ENCODE assay signal across 8 cellular contexts in the genomic region with DNA sequence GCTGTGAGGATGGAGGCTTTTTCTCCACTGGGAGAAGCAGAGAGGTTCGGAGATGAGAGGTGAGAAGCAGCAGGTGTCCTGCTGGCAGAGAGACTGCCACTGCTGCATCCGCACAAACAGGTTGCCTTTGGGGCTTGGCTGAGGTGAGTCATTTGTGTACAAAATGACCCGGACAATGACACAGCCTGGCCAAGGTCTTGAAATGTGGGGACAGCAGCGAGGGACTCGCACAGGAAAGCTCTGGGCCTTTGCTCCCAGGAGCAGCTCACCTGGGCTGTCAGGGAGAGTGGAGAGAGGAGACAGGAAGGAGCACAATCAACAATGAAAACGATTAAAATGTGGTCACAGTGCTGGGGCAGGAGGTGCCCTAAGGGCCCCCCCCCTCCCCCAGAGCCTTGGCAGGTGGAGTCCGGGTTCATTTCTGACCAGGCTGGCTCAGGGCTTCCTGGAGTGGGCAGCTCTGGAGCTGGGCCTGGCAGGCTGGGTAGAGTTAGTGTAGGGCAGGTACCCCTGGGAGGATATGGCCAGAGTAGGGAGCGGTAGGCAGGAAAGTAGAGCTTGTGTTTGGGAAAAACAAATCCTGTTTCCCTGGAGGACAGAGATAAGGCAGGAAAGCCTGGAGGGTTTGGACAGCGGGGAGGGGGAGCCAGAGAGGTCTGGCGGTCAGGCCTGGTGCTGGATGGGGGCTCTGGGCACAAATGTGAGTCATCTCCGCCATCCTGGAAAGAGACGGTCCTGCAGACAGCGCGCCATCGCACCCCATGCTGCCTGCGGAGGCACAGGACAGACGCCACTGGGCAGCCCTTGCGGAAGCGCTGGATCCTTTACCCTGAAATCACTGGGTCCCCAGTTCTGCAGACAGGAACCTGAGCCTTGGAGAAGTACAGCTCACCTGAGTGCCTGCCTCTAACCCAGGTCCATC. TPM values are rescaled to one million over a fixed set of nuclear protein-coding genes. Genes with fewer than 3 reads are reported as not detected.
DNase-seq lines count a peak whose midpoint lies in the region; ATAC-seq, FAIRE-seq and TF ChIP-seq lines count a peak whose summit lies in the region.

No MANE protein-coding gene starts in this region.

- TF ChIP-seq POLR2A in adrenal gland (IDR thresholded peaks at IDR 0.05) (no peak), HepG2 (IDR thresholded peaks at IDR 0.05; ENCODE audit: insufficient read depth in 1 of 2, low read depth in 2 of 2, low read length in 2 of 2) (peak; percentile 25 to 64; a peak in 3 of 4 replicates)

- TF ChIP-seq EP300 in HepG2 (IDR thresholded peaks at IDR 0.05; ENCODE audit: low read depth in 2 of 2, low read length in 2 of 2) (0 out of 4 replicates have a peak, but pooled peaks of 1 of the 2 experiments have one; percentile 9), HepG2 (CRISPR knock-in tag; IDR thresholded peaks at IDR 0.05; ENCODE audit: borderline replicate concordance) (no peak)

- peaks cover 15% of the 10 kb centered on the region for H3K9me3 Mint-ChIP-seq in stimulated activated naive CD8-positive, alpha-beta T cell treated with anti-CD3 and anti-CD28 coated beads, Interleukin-15, Interleukin-2, amounts not matched to agents 100 ng/mL and 50 ng/mL, for 24 hours

- peaks cover 14% of the 10 kb centered on the region for H3K79me2 ChIP-seq in HepG2 (ENCODE audit: insufficient read depth, low read length)

- TF ChIP-seq CTCF in adrenal gland (IDR thresholded peaks at IDR 0.05) (no peak), HepG2 (CRISPR knock-in tag; IDR thresholded peaks at IDR 0.05) (no peak; the same call in 1 of the 2 replicates), GM13976 (IDR thresholded peaks at IDR 0.05; ENCODE audit: borderline replicate concordance, control extremely low read depth, extremely low read depth, insufficient read depth, missing control alignments) (no peak)

- H3K4me3 ChIP-seq in adrenal gland (no peak overlapping the region), HepG2 (replicated peaks in 1 of 3; ENCODE audit: insufficient read depth in 1 of 3, low read depth in 2 of 3, low read length in 3 of 3) (peak overlapping the region; percentile 36 to 69 (median 47)), aorta (ENCODE audit: low read length in 2 of 2) (no peak overlapping the region)

- DNase-seq in stimulated activated naive CD8-positive, alpha-beta T cell treated with anti-CD3 and anti-CD28 coated beads, Interleukin-15, Interleukin-2, amounts not matched to agents 100 U/mL and 50 U/mL, for 24 hours = no peak
- DNase-seq in adrenal gland = peak in 5 of 7 donors; percentile 42 to 77 (median 59)
- peak; percentile 84 for DNase-seq in HepG2 (ENCODE audit: low spot score)
- peak; percentile 34 to 75 for DNase-seq in aorta
- DNase-seq in NCI-H1105 (lab: John Stamatoyannopoulos, UW) = no peak
- DNase-seq in GF-D8 (lab: John Stamatoyannopoulos, UW) = no peak
- no peak for DNase-seq in GM13976 (ENCODE audit: low spot score)

- H3K27me3 ChIP-seq in adrenal gland = no peaks in the 10 kb centered on the region
- H3K27me3 ChIP-seq in HepG2 (ENCODE audit: control insufficient read depth in 1 of 2, insufficient read depth in 2 of 2, low read length in 2 of 2) = peaks cover 0 to 11% of the 10 kb centered on the region in 2 experiments; a peak in 2 of 5 replicates
- H3K27me3 ChIP-seq in aorta (ENCODE audit: control insufficient read depth in 1 of 2, insufficient read depth in 2 of 2, low read length in 1 of 2) = no peaks in the 10 kb centered on the region

- intact Hi-C loops in adrenal gland (cut with DNase I) (loop anchor here (10.0 kb wide), 2 partner anchors 80 to 160 kb away; a partner anchor contains a TSS), HepG2 (cut with micrococcal nuclease; ENCODE audit: unreplicated experiment) (loop anchor here (5.0 to 10.0 kb wide), 2 partner anchors 77 to 160 kb away; a partner anchor contains a TSS), aorta (cut with DNase I) (loop anchor here in 1 of 2 donors (5.0 to 10.0 kb wide), 2 partner anchors 107 to 160 kb away; a partner anchor contains a TSS)

- peak; percentile 74 for FAIRE-seq in HepG2 (lab: Jason Lieb, UNC)

- H3K4me1 ChIP-seq in adrenal gland (replicated peaks in 1 of 2) (peaks cover 21 to 40% of the 10 kb centered on the region in 2 donors), HepG2 (ENCODE audit: insufficient read depth, low read length) (peaks cover 60% of the 10 kb centered on the region), aorta (ENCODE audit: control insufficient read depth in 1 of 2, insufficient read depth in 2 of 2, low read length in 2 of 2) (no peaks in the 10 kb centered on the region)

- H3K4me3 Mint-ChIP-seq in stimulated activated naive CD8-positive, alpha-beta T cell treated with anti-CD3 and anti-CD28 coated beads, Interleukin-15, Interleukin-2, amounts not matched to agents 100 ng/mL and 50 ng/mL, for 24 hours = peak overlapping the region; percentile 57

- no peak overlapping the region for H2AFZ ChIP-seq in HepG2 (ENCODE audit: low read length)

- in situ Hi-C loops in HepG2 (cut with HindIII; ENCODE audit: extremely low pct_ligation_motif_present, low pct_unique_long_range_greater_than_20kb) (loop anchor here (25.0 kb wide), 1 partner anchor 87 kb away; no protein-coding TSS in a partner anchor), GM13976 (cut with MboI; ENCODE audit: low sequenced_read_pairs, unreplicated experiment) (no loop called here)

- H4K20me1 ChIP-seq in HepG2 (ENCODE audit: insufficient read depth, low read length) = no peaks in the 10 kb centered on the region; the same call in none of the 2 replicates

- CTCF ChIA-PET in HepG2 (lab: Yijun Ruan, JAX; ENCODE audit: low intra/inter-chr PET ratio, low total read pairs) = no interaction called here

- H3K27ac ChIP-seq in adrenal gland (peak overlapping the region in 3 of 5 donors; percentile 53 to 80 (median 73)), HepG2 (ENCODE audit: extremely low read length, insufficient read depth, low read length) (peak overlapping the region; percentile 76), aorta (ENCODE audit: low read depth in 1 of 2, low read length in 2 of 2) (no peak overlapping the region)

- peaks cover 33% of the 10 kb centered on the region for H3K4me1 Mint-ChIP-seq in stimulated activated naive CD8-positive, alpha-beta T cell treated with anti-CD3 and anti-CD28 coated beads, Interleukin-15, Interleukin-2, amounts not matched to agents 100 ng/mL and 50 ng/mL, for 24 hours (ENCODE audit: low read depth)

- 61 to 68% (median 64%) methylated on average over 15 to 19 of the region's 19 CpGs for WGBS in adrenal gland, 4 donors
- WGBS in HepG2 (ENCODE audit: low lambda C conversion rate) = 4% methylated on average over 9 of the region's 19 CpGs
- 70 to 77% methylated on average over 16 to 19 of the region's 19 CpGs for WGBS in aorta, 2 donors

- H3K9me3 ChIP-seq in adrenal gland (replicated peaks in 1 of 3) (no peaks in the 10 kb centered on the region), HepG2 (ENCODE audit: low read length) (peaks cover 8% of the 10 kb centered on the region; the same call in 1 of the 2 replicates), aorta (ENCODE audit: control insufficient read depth, low read length) (no peaks in the 10 kb centered on the region)

- POLR2A ChIA-PET in HepG2 (lab: Yijun Ruan, JAX) = interaction anchor here (0.7 to 1.7 kb wide), 7 partner anchors 11 to 307 kb away, joined by 3 to 21 read pairs (median 5); a partner anchor contains a TSS

- H3K4me2 ChIP-seq in HepG2 (ENCODE audit: low read depth, low read length) = peak overlapping the region; percentile 88

- no peak for ATAC-seq in stimulated activated naive CD8-positive, alpha-beta T cell treated with anti-CD3 and anti-CD28 coated beads, Interleukin-15, Interleukin-2, amounts not matched to agents 100 U/mL and 50 U/mL, for 24 hours
- ATAC-seq in HepG2 (peak; percentile 64), aorta (ENCODE audit: low FRiP score) (no peak)

- no TSS peak for BruUV-seq in HepG2 (replicated peaks; lab: Mats Ljungman, UMichigan)

- H3K36me3 ChIP-seq in adrenal gland (replicated peaks in 1 of 2) = no peaks in the 10 kb centered on the region
- no peaks in the 10 kb centered on the region for H3K36me3 ChIP-seq in HepG2 (replicated peaks in 1 of 2; ENCODE audit: control insufficient read depth in 1 of 2, insufficient read depth in 2 of 2, low read length in 2 of 2)
- no peaks in the 10 kb centered on the region for H3K36me3 ChIP-seq in aorta (ENCODE audit: control insufficient read depth in 1 of 2, insufficient read depth in 2 of 2, low read length in 1 of 2)

- H3K9ac ChIP-seq in HepG2 (ENCODE audit: insufficient read depth, low read depth, low read length) = peak overlapping the region; percentile 62

- no peaks in the 10 kb centered on the region for H3K36me3 Mint-ChIP-seq in stimulated activated naive CD8-positive, alpha-beta T cell treated with anti-CD3 and anti-CD28 coated beads, Interleukin-15, Interleukin-2, amounts not matched to agents 100 ng/mL and 50 ng/mL, for 24 hours (ENCODE audit: low read depth)

- peak overlapping the region; percentile 71 for H3K27ac Mint-ChIP-seq in stimulated activated naive CD8-positive, alpha-beta T cell treated with anti-CD3 and anti-CD28 coated beads, Interleukin-15, Interleukin-2, amounts not matched to agents 100 ng/mL and 50 ng/mL, for 24 hours

- TF ChIP-seq RAD21 in HepG2 (CRISPR knock-in tag; IDR thresholded peaks at IDR 0.05) = no peak

- no peaks in the 10 kb centered on the region for H3K27me3 Mint-ChIP-seq in stimulated activated naive CD8-positive, alpha-beta T cell treated with anti-CD3 and anti-CD28 coated beads, Interleukin-15, Interleukin-2, amounts not matched to agents 100 ng/mL and 50 ng/mL, for 24 hours

RNA-seq across cellular contexts. Expression of a gene that starts 37.8 kb away (rescaled TPM):
- total RNA-seq in adrenal gland (1 to 10 TPM; 1.1 to 4.3 (median 2.6) TPM), HepG2 (2016; rRNA removed; fragmentation: Illumina TruSeq; extraction: Trizol) (1.5 and 1.8 TPM in 2 replicates), aorta (1 to 10 TPM; 2.3 to 3.0 TPM)
- polyA plus RNA-seq in adrenal gland (1 to 10 TPM in 2 of 3 donors, under 1 TPM in 1; 0.71 to 3.1 (median 1.6) TPM), HepG2 (2011; rRNA removed) (0.78 and 0.84 TPM in 2 replicates), aorta (under 1 TPM; 0.15 to 0.38 TPM)
- total RNA-seq in HepG2 (2016; cell fraction: cytosol; rRNA removed; fragmentation: Illumina TruSeq; extraction: Trizol; ENCODE audit: low read depth) = 0.53 and 0.71 TPM in 2 replicates
- 1.1 and 1.6 TPM in 2 replicates for total RNA-seq in HepG2 (2016; cell fraction: insoluble cytoplasmic fraction; rRNA removed; fragmentation: Illumina TruSeq; extraction: Trizol)
- total RNA-seq in HepG2 (2016; cell fraction: membrane; rRNA removed; fragmentation: Illumina TruSeq; extraction: Trizol) = 0.62 and 0.71 TPM in 2 replicates
- 2.1 and 2.2 TPM in 2 replicates for total RNA-seq in HepG2 (2016; cell fraction: nucleus; rRNA removed; fragmentation: Illumina TruSeq; extraction: Trizol)
- 0.49 and 0.62 TPM in 2 replicates for polyA plus RNA-seq in HepG2 (2011; cell fraction: cytosol; rRNA removed)
- polyA plus RNA-seq in HepG2 (2011; cell fraction: nucleus; rRNA removed) = 2.1 and 3.6 TPM in 2 replicates
- polyA plus RNA-seq in HepG2 (2012) = 0.75 and 0.95 TPM in 2 replicates
- polyA plus RNA-seq in HepG2 (2016; cell fraction: cytosol; fragmentation: Illumina TruSeq; extraction: Trizol; ENCODE audit: low read depth) = 0.17 and 0.26 TPM in 2 replicates
- 0.76 and 1.3 TPM in 2 replicates for polyA plus RNA-seq in HepG2 (2016; cell fraction: insoluble cytoplasmic fraction; fragmentation: Illumina TruSeq; extraction: Trizol; ENCODE audit: low read depth)
- polyA plus RNA-seq in HepG2 (2016; cell fraction: membrane; fragmentation: Illumina TruSeq; extraction: Trizol; ENCODE audit: low read depth) = 0.38 and 0.70 TPM in 2 replicates
- 4.1 and 5.1 TPM in 2 replicates for polyA plus RNA-seq in HepG2 (2016; cell fraction: nucleus; fragmentation: Illumina TruSeq; extraction: Trizol; ENCODE audit: insufficient read depth, low read depth)
- polyA minus RNA-seq in HepG2 (2011; rRNA and poly(A)+ RNA removed; ENCODE audit: low replicate concordance) = 4.5 and 19.4 TPM in 2 replicates
- polyA minus RNA-seq in HepG2 (2011; cell fraction: cytosol; rRNA and poly(A)+ RNA removed) = 0.30 and 1.1 TPM in 2 replicates
- 2.0 and 3.5 TPM in 2 replicates for polyA minus RNA-seq in HepG2 (2011; cell fraction: nucleus; rRNA and poly(A)+ RNA removed)

RNA-seq across cellular contexts. Expression of a gene that starts 44.9 kb away (rescaled TPM):
- total RNA-seq in adrenal gland (100 to 1,000 TPM in 3 of 8 donors, 10 to 100 TPM in 5; 38.8 to 241 (median 80.6) TPM), HepG2 (2016; rRNA removed; fragmentation: Illumina TruSeq; extraction: Trizol) (12.9 and 15.7 TPM in 2 replicates), aorta (10 to 100 TPM; 15.6 to 37.1 TPM)
- polyA plus RNA-seq in adrenal gland (10 to 100 TPM; 18.4 to 93.7 (median 39.0) TPM), HepG2 (2011; rRNA removed) (15.2 and 16.8 TPM in 2 replicates), aorta (1 to 10 TPM; 5.5 to 6.8 TPM)
- total RNA-seq in HepG2 (2016; cell fraction: cytosol; rRNA removed; fragmentation: Illumina TruSeq; extraction: Trizol; ENCODE audit: low read depth) = 14.1 and 16.3 TPM in 2 replicates
- 6.4 and 16.5 TPM in 2 replicates for total RNA-seq in HepG2 (2016; cell fraction: insoluble cytoplasmic fraction; rRNA removed; fragmentation: Illumina TruSeq; extraction: Trizol)
- total RNA-seq in HepG2 (2016; cell fraction: membrane; rRNA removed; fragmentation: Illumina TruSeq; extraction: Trizol) = 12.4 and 12.8 TPM in 2 replicates
- 23.1 and 33.6 TPM in 2 replicates for total RNA-seq in HepG2 (2016; cell fraction: nucleus; rRNA removed; fragmentation: Illumina TruSeq; extraction: Trizol)
- polyA plus RNA-seq in HepG2 (2011; cell fraction: cytosol; rRNA removed) = 9.6 and 13.3 TPM in 2 replicates
- 31.6 and 32.7 TPM in 2 replicates for polyA plus RNA-seq in HepG2 (2011; cell fraction: nucleus; rRNA removed)
- polyA plus RNA-seq in HepG2 (2012) = 11.1 and 12.7 TPM in 2 replicates
- 2.2 and 2.8 TPM in 2 replicates for polyA plus RNA-seq in HepG2 (2016; cell fraction: cytosol; fragmentation: Illumina TruSeq; extraction: Trizol; ENCODE audit: low read depth)
- polyA plus RNA-seq in HepG2 (2016; cell fraction: insoluble cytoplasmic fraction; fragmentation: Illumina TruSeq; extraction: Trizol; ENCODE audit: low read depth) = 5.3 and 6.3 TPM in 2 replicates
- polyA plus RNA-seq in HepG2 (2016; cell fraction: membrane; fragmentation: Illumina TruSeq; extraction: Trizol; ENCODE audit: low read depth) = 4.4 and 6.1 TPM in 2 replicates
- 20.4 and 22.4 TPM in 2 replicates for polyA plus RNA-seq in HepG2 (2016; cell fraction: nucleus; fragmentation: Illumina TruSeq; extraction: Trizol; ENCODE audit: insufficient read depth, low read depth)
- 27.9 and 38.7 TPM in 2 replicates for polyA minus RNA-seq in HepG2 (2011; rRNA and poly(A)+ RNA removed; ENCODE audit: low replicate concordance)
- 10.0 and 13.9 TPM in 2 replicates for polyA minus RNA-seq in HepG2 (2011; cell fraction: cytosol; rRNA and poly(A)+ RNA removed)
- 18.5 and 30.2 TPM in 2 replicates for polyA minus RNA-seq in HepG2 (2011; cell fraction: nucleus; rRNA and poly(A)+ RNA removed)

Comparison
In these comparisons a context has a peak if more than half of its experiments do, and no peak if none do; other contexts are left out.
1. DNase-seq: peak in adrenal gland (5 of 7), HepG2 (single experiment) and aorta (2 of 2); none in stimulated activated naive CD8-positive, alpha-beta T cell treated with anti-CD3 and anti-CD28 coated beads, Interleukin-15, Interleukin-2, amounts not matched to agents 100 U/mL and 50 U/mL, for 24 hours (single experiment), NCI-H1105 (single experiment), GF-D8 (single experiment) and GM13976 (single experiment).
2. H3K27ac ChIP-seq: peak in adrenal gland (3 of 5) and HepG2 (single experiment); none in aorta (0 of 2).
3. H3K4me3 ChIP-seq: peak in HepG2 (3 of 3); none in adrenal gland (0 of 4) and aorta (0 of 2).
4. POLR2A ChIP-seq: peak in HepG2 (2 of 2); none in adrenal gland (0 of 2).